Comparison of ENCODE assay signal across 28 cellular contexts in genomic region chr14:93054006-93054405, GRCh38.
DNase-seq lines count a peak whose midpoint lies in the region; ATAC-seq and TF ChIP-seq lines count a peak whose summit lies in the region.
"Had no signal": no experiment of that assay in that cellular context is flagged by ENCODE, and none has a peak within 500 bp of the region (broad histone marks: within the 10 kb centered on the region; RNA-seq: fewer than 3 reads in every experiment).

No MANE protein-coding gene starts in this region.

- no peak overlapping the region for H3K4me3 Mint-ChIP-seq in stimulated activated naive CD8-positive, alpha-beta T cell treated with anti-CD3 and anti-CD28 coated beads, Interleukin-15, Interleukin-2, amounts not matched to agents 100 ng/mL and 50 ng/mL, for 24 hours
- H3K4me3 Mint-ChIP-seq in mesothelial cell of epicardium, result no peak overlapping the region
- H3K4me3 Mint-ChIP-seq: activated CD4-positive, alpha-beta T cell treated with anti-CD3 and anti-CD28 coated beads, Interleukin-2, amount 10 ng/mL, durations not matched to agents 24 days and 14 days; activated T-helper 17 cell treated with anti-CD3 and anti-CD28 coated beads, Interleukin-2, amount 50 U/mL, for 72 hours had no signal

- H3K27ac Mint-ChIP-seq in stimulated activated naive CD8-positive, alpha-beta T cell treated with anti-CD3 and anti-CD28 coated beads, Interleukin-15, Interleukin-2, amounts not matched to agents 100 ng/mL and 50 ng/mL, for 24 hours, result peak overlapping the region; percentile 26
- no peak overlapping the region for H3K27ac Mint-ChIP-seq in mesothelial cell of epicardium
- H3K27ac Mint-ChIP-seq: activated CD4-positive, alpha-beta T cell treated with anti-CD3 and anti-CD28 coated beads, Interleukin-2, amount 10 ng/mL, durations not matched to agents 24 days and 14 days; activated T-helper 17 cell treated with anti-CD3 and anti-CD28 coated beads, Interleukin-2, amount 50 U/mL, for 72 hours had no signal

- H3K4me1 Mint-ChIP-seq in stimulated activated naive CD8-positive, alpha-beta T cell treated with anti-CD3 and anti-CD28 coated beads, Interleukin-15, Interleukin-2, amounts not matched to agents 100 ng/mL and 50 ng/mL, for 24 hours (ENCODE audit: low read depth), result peaks cover 54% of the 10 kb centered on the region
- H3K4me1 Mint-ChIP-seq in mesothelial cell of epicardium, result peaks cover 13% of the 10 kb centered on the region

- TF ChIP-seq CTCF in gastroesophageal sphincter (IDR thresholded peaks at IDR 0.05) (no peak), sigmoid colon (IDR thresholded peaks at IDR 0.05) (no peak), mesothelial cell of epicardium (IDR thresholded peaks at IDR 0.05; ENCODE audit: unreplicated experiment) (no peak)

- H3K4me3 ChIP-seq in gastroesophageal sphincter (no peak overlapping the region), sigmoid colon (no peak overlapping the region)
- H3K4me3 ChIP-seq: GM23248, lung, spleen, upper lobe of left lung had no signal

- no peaks in the 10 kb centered on the region for H3K36me3 ChIP-seq in gastroesophageal sphincter
- no peaks in the 10 kb centered on the region for H3K36me3 ChIP-seq in sigmoid colon
- H3K36me3 ChIP-seq: upper lobe of left lung had no signal

- H3K36me3 Mint-ChIP-seq in stimulated activated naive CD8-positive, alpha-beta T cell treated with anti-CD3 and anti-CD28 coated beads, Interleukin-15, Interleukin-2, amounts not matched to agents 100 ng/mL and 50 ng/mL, for 24 hours (ENCODE audit: low read depth), result no peaks in the 10 kb centered on the region
- H3K36me3 Mint-ChIP-seq in mesothelial cell of epicardium, result no peaks in the 10 kb centered on the region

- peak overlapping the region in 3 of 4 donors; percentile 80 to 90 (median 89) for H3K27ac ChIP-seq in gastroesophageal sphincter
- peak overlapping the region in 3 of 4 donors; percentile 77 to 90 (median 79) for H3K27ac ChIP-seq in sigmoid colon
- H3K27ac ChIP-seq: epithelial cell of prostate, GM23248, spleen, upper lobe of left lung had no signal

- 74 to 83% methylated on average over 2 to 3 of the region's 6 CpGs for WGBS in gastroesophageal sphincter (ENCODE audit: low coverage in 1 of 2), 2 donors
- WGBS in sigmoid colon, 2 donors, result 30 to 65% methylated on average over 6 of the region's 6 CpGs

- no peaks in the 10 kb centered on the region for H3K9me3 ChIP-seq in gastroesophageal sphincter
- H3K9me3 ChIP-seq in sigmoid colon, result no peaks in the 10 kb centered on the region
- H3K9me3 ChIP-seq: spleen, upper lobe of left lung had no signal

- no peak for DNase-seq in stimulated activated naive CD8-positive, alpha-beta T cell treated with anti-CD3 and anti-CD28 coated beads, Interleukin-15, Interleukin-2, amounts not matched to agents 100 U/mL and 50 U/mL, for 24 hours
- DNase-seq in sigmoid colon, result no peak
- DNase-seq in SKM-1 (lab: John Stamatoyannopoulos, UW; ENCODE audit: unreplicated experiment), result no peak
- DNase-seq in Right ventricle myocardium superior, result no peak
- no peak for DNase-seq in NCI-H446 (lab: John Stamatoyannopoulos, UW)
- DNase-seq in mesothelial cell of epicardium (ENCODE audit: low spot score in 2 of 2, unreplicated experiment in 2 of 2), result no peak
- DNase-seq: activated CD4-positive, alpha-beta T cell treated with anti-CD3 and anti-CD28 coated beads, Interleukin-2, amount 10 ng/mL, durations not matched to agents 24 days and 14 days; DMS53; effector CD4-positive, alpha-beta T cell; GDM1; GM23248; Karpas-422; MV-4-11; NCI-H1694; NCI-H2171 treated with DMSO at 0.1 percent for 48 hours; NCI-H526 treated with DMSO at 0.1 percent for 48 hours; occipital lobe; spleen; stimulated activated CD4-positive, alpha-beta T cell treated with anti-CD3 and anti-CD28 coated beads, Interleukin-2, amount 100 ng/mL, for 48 hours; stimulated activated naive CD4-positive, alpha-beta T cell; T-helper 2 cell; upper lobe of left lung had no signal

- TF ChIP-seq POLR2A in gastroesophageal sphincter (IDR thresholded peaks at IDR 0.05) (no peak), sigmoid colon (IDR thresholded peaks at IDR 0.05) (no peak)

- no peak for ATAC-seq in stimulated activated naive CD8-positive, alpha-beta T cell treated with anti-CD3 and anti-CD28 coated beads, Interleukin-15, Interleukin-2, amounts not matched to agents 100 U/mL and 50 U/mL, for 24 hours
- ATAC-seq in gastroesophageal sphincter (no peak), Right ventricle myocardium superior (ENCODE audit: poor library complexity) (no peak)
- ATAC-seq: activated T-helper 17 cell treated with anti-CD3 and anti-CD28 coated beads, Interleukin-2, amount 50 U/mL, for 72 hours had no signal

- TF ChIP-seq EP300 in gastroesophageal sphincter (IDR thresholded peaks at IDR 0.05), result no peak
- TF ChIP-seq EP300 in sigmoid colon (IDR thresholded peaks at IDR 0.05), result peak in 1 of 4 donors; percentile 46

- no peaks in the 10 kb centered on the region for H3K27me3 Mint-ChIP-seq in stimulated activated naive CD8-positive, alpha-beta T cell treated with anti-CD3 and anti-CD28 coated beads, Interleukin-15, Interleukin-2, amounts not matched to agents 100 ng/mL and 50 ng/mL, for 24 hours
- no peaks in the 10 kb centered on the region for H3K27me3 Mint-ChIP-seq in mesothelial cell of epicardium (ENCODE audit: low read depth)
- H3K27me3 Mint-ChIP-seq: activated CD4-positive, alpha-beta T cell treated with anti-CD3 and anti-CD28 coated beads, Interleukin-2, amount 10 ng/mL, durations not matched to agents 24 days and 14 days; activated naive CD8-positive, alpha-beta T cell; activated T-helper 17 cell treated with anti-CD3 and anti-CD28 coated beads, Interleukin-2, amount 50 U/mL, for 72 hours had no signal

- H3K9me3 Mint-ChIP-seq in stimulated activated naive CD8-positive, alpha-beta T cell treated with anti-CD3 and anti-CD28 coated beads, Interleukin-15, Interleukin-2, amounts not matched to agents 100 ng/mL and 50 ng/mL, for 24 hours, result no peaks in the 10 kb centered on the region
- H3K9me3 Mint-ChIP-seq in mesothelial cell of epicardium, result no peaks in the 10 kb centered on the region
- H3K9me3 Mint-ChIP-seq: activated CD4-positive, alpha-beta T cell treated with anti-CD3 and anti-CD28 coated beads, Interleukin-2, amount 10 ng/mL, durations not matched to agents 24 days and 14 days; activated T-helper 17 cell treated with anti-CD3 and anti-CD28 coated beads, Interleukin-2, amount 50 U/mL, for 72 hours had no signal

- H3K4me1 ChIP-seq in gastroesophageal sphincter (peaks cover 12 to 91% (median 35%) of the 10 kb centered on the region in 3 donors), sigmoid colon (peaks cover 0 to 90% (median 88%) of the 10 kb centered on the region in 4 donors)

- H3K27me3 ChIP-seq in gastroesophageal sphincter, result no peaks in the 10 kb centered on the region
- H3K27me3 ChIP-seq in sigmoid colon, result no peaks in the 10 kb centered on the region
- H3K27me3 ChIP-seq: spleen, upper lobe of left lung had no signal

- intact Hi-C loops in sigmoid colon (cut with DNase I) (no loop called here), Right ventricle myocardium superior (cut with DNase I) (no loop called here)
